ENCODE assay signal across 18 cellular contexts in genomic region chr13:110390572-110390971, GRCh38.
A peak's percentile ranks its signal among the peaks of the same experiment; 100 is the strongest.
DNase-seq lines count a peak whose midpoint lies in the region; ATAC-seq and TF ChIP-seq lines count a peak whose summit lies in the region.
"Had no signal": no experiment of that assay in that cellular context is flagged by ENCODE, and none has a peak within 500 bp of the region (broad histone marks: within the 10 kb centered on the region; RNA-seq: fewer than 3 reads in every experiment).

No MANE protein-coding gene starts in this region.

- no peak overlapping the region for H3K27ac Mint-ChIP-seq in T-helper 17 cell
- H3K27ac Mint-ChIP-seq: naive thymus-derived CD4-positive, alpha-beta T cell had no signal

- no peaks in the 10 kb centered on the region for H3K36me3 ChIP-seq in right atrium auricular region
- peaks cover 0 to 7% (median 3%) of the 10 kb centered on the region in 4 donors for H3K36me3 ChIP-seq in esophagus muscularis mucosa
- peaks cover 18% of the 10 kb centered on the region for H3K36me3 ChIP-seq in osteoblast (ENCODE audit: insufficient read depth, low read length)
- peaks cover 0 to 7% (median 0%) of the 10 kb centered on the region in 3 donors for H3K36me3 ChIP-seq in tibial nerve
- no peaks in the 10 kb centered on the region for H3K36me3 ChIP-seq in HAP-1 (replicated peaks)
- H3K36me3 ChIP-seq: Peyer's patch, suprapubic skin had no signal

- DNase-seq in right atrium auricular region (ENCODE audit: low spot score) (no peak), cardiac septum (ENCODE audit: low spot score) (no peak), esophagus muscularis mucosa (ENCODE audit: extremely low spot score) (no peak), osteoblast (ENCODE audit: insufficient read length, low spot score, missing footprints) (peak; percentile 88), NCI-H146 treated with DMSO at 0.1 percent for 48 hours (lab: John Stamatoyannopoulos, UW; ENCODE audit: unreplicated experiment) (no peak), T-helper 17 cell (no peak), tibial nerve (ENCODE audit: low spot score in 2 of 2) (no peak), HAP-1 (ENCODE audit: low spot score in 2 of 2) (no peak)
- DNase-seq: activated T-cell treated with anti-CD3 and anti-CD28 coated beads, Interleukin-2, amount 50 U/mL, for 48 hours; central memory CD4-positive, alpha-beta T cell; naive thymus-derived CD4-positive, alpha-beta T cell; NCI-H2171 treated with DMSO at 0.1 percent for 48 hours; Peyer's patch; stimulated activated CD4-positive, alpha-beta T cell treated with anti-CD3 and anti-CD28 coated beads, Interleukin-4, amount 100 ng/mL, for 4 hours had no signal

- no peak overlapping the region for H3K4me3 ChIP-seq in right atrium auricular region
- no peak overlapping the region for H3K4me3 ChIP-seq in esophagus muscularis mucosa
- H3K4me3 ChIP-seq in osteoblast (ENCODE audit: insufficient read depth, low read length): no peak overlapping the region
- H3K4me3 ChIP-seq in tibial nerve: no peak overlapping the region
- no peak overlapping the region for H3K4me3 ChIP-seq in HAP-1
- H3K4me3 ChIP-seq: A549, Peyer's patch, suprapubic skin had no signal

- intact Hi-C loops in cardiac septum (cut with DNase I): no loop called here
- intact Hi-C loops in esophagus muscularis mucosa (cut with DNase I): no loop called here

- H3K27me3 ChIP-seq in right atrium auricular region (no peaks in the 10 kb centered on the region), esophagus muscularis mucosa (no peaks in the 10 kb centered on the region), osteoblast (ENCODE audit: insufficient read depth, low read length) (no peaks in the 10 kb centered on the region), tibial nerve (no peaks in the 10 kb centered on the region), HAP-1 (ENCODE audit: low read depth) (no peaks in the 10 kb centered on the region)
- H3K27me3 ChIP-seq: Peyer's patch had no signal

- TF ChIP-seq CTCF in right atrium auricular region (IDR thresholded peaks at IDR 0.05) (no peak), esophagus muscularis mucosa (IDR thresholded peaks at IDR 0.05) (no peak), osteoblast (IDR thresholded peaks at IDR 0.05; ENCODE audit: extremely low read depth, low read depth, low read length) (no peak), tibial nerve (IDR thresholded peaks at IDR 0.05) (no peak)

- H3K27me3 Mint-ChIP-seq in T-helper 17 cell: peaks cover 68% of the 10 kb centered on the region

- peaks cover 3% of the 10 kb centered on the region for H3K36me3 Mint-ChIP-seq in T-helper 17 cell (ENCODE audit: low read depth)

- peaks cover 29% of the 10 kb centered on the region for H3K79me2 ChIP-seq in osteoblast (ENCODE audit: insufficient read depth, low read length)

- no peaks in the 10 kb centered on the region for H3K9me3 ChIP-seq in right atrium auricular region
- no peaks in the 10 kb centered on the region for H3K9me3 ChIP-seq in esophagus muscularis mucosa
- H3K9me3 ChIP-seq in osteoblast (ENCODE audit: low read depth, low read length): no peaks in the 10 kb centered on the region
- H3K9me3 ChIP-seq in T-helper 17 cell (ENCODE audit: control insufficient read depth, low read length, poor library complexity, severe bottlenecking): no peaks in the 10 kb centered on the region
- no peaks in the 10 kb centered on the region for H3K9me3 ChIP-seq in tibial nerve
- H3K9me3 ChIP-seq in HAP-1: no peaks in the 10 kb centered on the region
- H3K9me3 ChIP-seq: A549, Peyer's patch, suprapubic skin had no signal

- H3K4me2 ChIP-seq in osteoblast (ENCODE audit: insufficient read depth, low read length): peak overlapping the region; percentile 21
- H3K4me2 ChIP-seq: A549, KMS-11 had no signal

- H3K4me1 ChIP-seq in right atrium auricular region (peaks cover 0 to 45% of the 10 kb centered on the region in 2 donors), esophagus muscularis mucosa (peaks cover 55 to 88% (median 85%) of the 10 kb centered on the region in 4 donors), osteoblast (ENCODE audit: insufficient read depth, low read length) (peaks cover 69% of the 10 kb centered on the region), tibial nerve (peaks cover 0 to 65% (median 14%) of the 10 kb centered on the region in 4 donors), HAP-1 (no peaks in the 10 kb centered on the region)

- in situ Hi-C loops in HAP-1 (cut with MboI; ENCODE audit: low sequenced_read_pairs): no loop called here

- H4K20me1 ChIP-seq in osteoblast (ENCODE audit: insufficient read depth, low read length): no peaks in the 10 kb centered on the region

- peaks cover 6% of the 10 kb centered on the region for H3K4me1 Mint-ChIP-seq in T-helper 17 cell

- H2AFZ ChIP-seq in osteoblast (ENCODE audit: low read length): no peak overlapping the region

- no peak overlapping the region for H3K4me3 Mint-ChIP-seq in T-helper 17 cell
- H3K4me3 Mint-ChIP-seq: naive thymus-derived CD4-positive, alpha-beta T cell had no signal

- TF ChIP-seq POLR2A in esophagus muscularis mucosa (IDR thresholded peaks at IDR 0.05; ENCODE audit: low read depth) (no peak), tibial nerve (IDR thresholded peaks at IDR 0.05) (no peak)

- ATAC-seq in T-helper 17 cell: no peak
- ATAC-seq: A549; naive thymus-derived CD4-positive, alpha-beta T cell had no signal

- TF ChIP-seq EP300 in esophagus muscularis mucosa (IDR thresholded peaks at IDR 0.05) (no peak), tibial nerve (IDR thresholded peaks at IDR 0.05) (no peak)

- H3K27ac ChIP-seq in right atrium auricular region (peak overlapping the region; percentile 89 to 95), esophagus muscularis mucosa (replicated peaks in 1 of 4) (peak overlapping the region; percentile 87 to 95 (median 91)), osteoblast (ENCODE audit: low read depth, low read length) (peak overlapping the region; percentile 99), tibial nerve (peak overlapping the region in 2 of 4 donors; percentile 75 to 95)
- H3K27ac ChIP-seq: A549, KMS-11, suprapubic skin, VCaP had no signal

- WGBS in esophagus muscularis mucosa: 76% methylated on average over 5 of the region's 5 CpGs
- 64 to 68% methylated on average over 5 of the region's 5 CpGs for WGBS in tibial nerve, 2 donors
